Comparison of ENCODE assay signal across 8 cellular contexts in genomic region chr3:52237006-52237658, GRCh38. TPM values are rescaled to one million over a fixed set of nuclear protein-coding genes. Genes with fewer than 3 reads are reported as not detected.
DNase-seq lines count a peak whose midpoint lies in the region; ATAC-seq and TF ChIP-seq lines count a peak whose summit lies in the region.

No MANE protein-coding gene starts in this region.

- H3K36me3 ChIP-seq in CD8-positive, alpha-beta T cell (ENCODE audit: insufficient read depth, low read length), result peaks cover 14% of the 10 kb centered on the region
- no peaks in the 10 kb centered on the region for H3K36me3 ChIP-seq in PC-9 (ENCODE audit: low read depth)

- peak overlapping the region; percentile 67 for H3K4me3 Mint-ChIP-seq in CD8-positive, alpha-beta T cell
- peak overlapping the region; percentile 91 for H3K4me3 Mint-ChIP-seq in osteocyte (ENCODE audit: unreplicated experiment)

- no peaks in the 10 kb centered on the region for H3K9me2 ChIP-seq in PC-9 (ENCODE audit: insufficient read depth)

- intact Hi-C loops in CD8-positive, alpha-beta T cell (cut with DNase I, micrococcal nuclease), result loop anchor here in 1 of 2 experiments (10.0 kb wide), 1 partner anchor 182 kb away; the partner anchor contains the start of gene DUSP7
- intact Hi-C loops in PC-9 (cut with micrococcal nuclease; ENCODE audit: unreplicated experiment), result loop anchor here (1.0 to 5.0 kb wide), 3 partner anchors 20 to 295 kb away; partner anchors contain the start of genes PARP3, RRP9 and WDR82

- no peaks in the 10 kb centered on the region for H3K27me3 ChIP-seq in CD8-positive, alpha-beta T cell (ENCODE audit: insufficient read depth, low read length)
- H3K27me3 ChIP-seq in PC-9 (ENCODE audit: insufficient read depth, low read depth), result no peaks in the 10 kb centered on the region

- no peaks in the 10 kb centered on the region for H3K9me3 Mint-ChIP-seq in CD8-positive, alpha-beta T cell
- H3K9me3 Mint-ChIP-seq in osteocyte (ENCODE audit: unreplicated experiment), result no peaks in the 10 kb centered on the region

- peaks cover 82% of the 10 kb centered on the region for H3K4me1 Mint-ChIP-seq in CD8-positive, alpha-beta T cell (ENCODE audit: low read depth)
- H3K4me1 Mint-ChIP-seq in osteocyte (ENCODE audit: unreplicated experiment), result peaks cover 44% of the 10 kb centered on the region

- TF ChIP-seq CTCF in CD8-positive, alpha-beta T cell (IDR thresholded peaks at IDR 0.05), result no peak
- no peak for TF ChIP-seq CTCF in PC-9 (conservative IDR thresholded peaks at IDR 0.05)
- no peak for TF ChIP-seq CTCF in epithelial cell of proximal tubule (conservative IDR thresholded peaks at IDR 0.05; ENCODE audit: low read depth, low read length)
- TF ChIP-seq CTCF in osteocyte (IDR thresholded peaks at IDR 0.05), result no peak

- no TSS peak for BruUV-seq in PC-9 (replicated peaks; lab: Mats Ljungman, UMichigan)

- H2AFZ ChIP-seq in PC-9, result no peak overlapping the region

- CTCF ChIA-PET in CD8-positive, alpha-beta T cell (lab: Charles Lee), result interaction anchor here (5.8 to 29.3 kb wide), 3 partner anchors 16 to 102 kb away, joined by 77 to 622 read pairs (median 79); partner anchors contain the start of genes GLYCTK and WDR82
- CTCF ChIA-PET in PC-9 (lab: Charles Lee), result interaction anchor here (0.6 to 2.0 kb wide), 7 partner anchors 10 to 83 kb away, joined by 3 to 19 read pairs (median 5); partner anchors contain the start of gene POC1A

- H3K36me3 Mint-ChIP-seq in CD8-positive, alpha-beta T cell, result peaks cover 51% of the 10 kb centered on the region
- peaks cover 3% of the 10 kb centered on the region for H3K36me3 Mint-ChIP-seq in osteocyte (ENCODE audit: unreplicated experiment)

- peaks cover 4% of the 10 kb centered on the region; the same call in 1 of the 2 replicates for H4K20me1 ChIP-seq in PC-9 (ENCODE audit: insufficient read depth)

- peaks cover 86% of the 10 kb centered on the region for H3K4me1 ChIP-seq in CD8-positive, alpha-beta T cell (ENCODE audit: insufficient read depth, low read length)
- H3K4me1 ChIP-seq in PC-9 (replicated peaks; ENCODE audit: insufficient read depth), result peaks cover 45% of the 10 kb centered on the region

- no peak for DNase-seq in CD8-positive, alpha-beta T cell
- peak; percentile 73 to 83 for DNase-seq in PC-9
- no peak for DNase-seq in epithelial cell of proximal tubule (ENCODE audit: low read depth)
- no peak for DNase-seq in osteocyte (ENCODE audit: extremely low spot score, unreplicated experiment)
- no peak for DNase-seq in activated CD4-positive, CD25-positive, alpha-beta regulatory T cell (lab: John Stamatoyannopoulos, UW)
- no peak for DNase-seq in superior temporal gyrus (ENCODE audit: extremely low spot score)
- DNase-seq in T-helper 9 cell, result no peak
- no peak for DNase-seq in GM19240 (ENCODE audit: insufficient read length, low spot score)

- H3K9me3 ChIP-seq in CD8-positive, alpha-beta T cell (ENCODE audit: low read length), result no peaks in the 10 kb centered on the region
- no peaks in the 10 kb centered on the region for H3K9me3 ChIP-seq in PC-9 (ENCODE audit: insufficient read depth, low read depth)

- H3K27me3 Mint-ChIP-seq in CD8-positive, alpha-beta T cell (ENCODE audit: low read depth), result no peaks in the 10 kb centered on the region
- no peaks in the 10 kb centered on the region for H3K27me3 Mint-ChIP-seq in osteocyte (ENCODE audit: unreplicated experiment)

- POLR2A ChIA-PET in CD8-positive, alpha-beta T cell (lab: Charles Lee), result interaction anchor here (1.0 to 28.6 kb wide), 5 partner anchors 11 to 45 kb away, joined by 4 to 685 read pairs (median 13); partner anchors contain the start of genes GLYCTK, PPM1M, TLR9 and WDR82
- POLR2A ChIA-PET in PC-9 (lab: Charles Lee; ENCODE audit: unreplicated experiment), result interaction anchor here (0.5 to 0.7 kb wide), 5 partner anchors 18 to 177 kb away, joined by 3 read pairs; partner anchors contain the start of genes POC1A and WDR82

- peak overlapping the region; percentile 85 for H3K4me2 ChIP-seq in PC-9

- peak overlapping the region; percentile 79 for H3K4me3 ChIP-seq in CD8-positive, alpha-beta T cell (ENCODE audit: low read depth, low read length)
- H3K4me3 ChIP-seq in PC-9, result peak overlapping the region; percentile 93; the same call in 1 of the 2 replicates
- H3K4me3 ChIP-seq in epithelial cell of proximal tubule (ENCODE audit: low read depth, low read length), result peak overlapping the region; percentile 96

- H3K79me2 ChIP-seq in PC-9 (ENCODE audit: low read depth), result peaks cover 53% of the 10 kb centered on the region

- no peak overlapping the region for H3K27ac ChIP-seq in CD8-positive, alpha-beta T cell (ENCODE audit: low read depth, low read length)
- H3K27ac ChIP-seq in PC-9, result peak overlapping the region; percentile 89

- peak overlapping the region; percentile 66 for H3K27ac Mint-ChIP-seq in CD8-positive, alpha-beta T cell
- peak overlapping the region; percentile 93 for H3K27ac Mint-ChIP-seq in osteocyte (ENCODE audit: unreplicated experiment)

- ATAC-seq in CD8-positive, alpha-beta T cell, result no peak

- H3F3A ChIP-seq in PC-9 (ENCODE audit: insufficient read depth, low read depth), result peaks cover 37% of the 10 kb centered on the region

RNA-seq across cellular contexts. Expression of gene TWF2, which starts 1.8 kb away (rescaled TPM):
- 10 to 100 TPM; 31.1 to 31.2 TPM for total RNA-seq in CD8-positive, alpha-beta T cell
- total RNA-seq in PC-9 (2021) (102 and 115 TPM in 2 replicates), epithelial cell of proximal tubule (154 and 189 TPM in 2 replicates), osteocyte (55.8 and 58.6 TPM in 2 replicates)

RNA-seq across cellular contexts. Expression of gene PPM1M, which starts 8.4 kb away (rescaled TPM):
- total RNA-seq in CD8-positive, alpha-beta T cell, result 10 to 100 TPM; 43.9 to 46.9 TPM
- total RNA-seq in PC-9 (2021) (16.2 TPM in 2 replicates), epithelial cell of proximal tubule (6.9 and 8.9 TPM in 2 replicates), osteocyte (16.4 and 16.9 TPM in 2 replicates)

RNA-seq across cellular contexts. Expression of gene TLR9, which starts 11.7 kb away (rescaled TPM):
- total RNA-seq in CD8-positive, alpha-beta T cell, result under 1 TPM in 1 of 2 experiments, not detected in 1; 0.33 TPM
- total RNA-seq in PC-9 (2021) (0.30 and 0.44 TPM in 2 replicates), epithelial cell of proximal tubule (not detected in 2 replicates), osteocyte (not detected in 2 replicates)

RNA-seq across cellular contexts. Expression of gene ALAS1, which starts 39.2 kb away (rescaled TPM):
- 1 to 10 TPM; 6.0 to 6.6 TPM for total RNA-seq in CD8-positive, alpha-beta T cell
- 61.9 and 71.2 TPM in 2 replicates for total RNA-seq in PC-9 (2021)
- total RNA-seq in epithelial cell of proximal tubule, result 56.3 and 71.5 TPM in 2 replicates
- 34.8 and 36.2 TPM in 2 replicates for total RNA-seq in osteocyte

RNA-seq across cellular contexts. Expression of gene WDR82, which starts 41.3 kb away (rescaled TPM):
- 100 to 1,000 TPM; 115 to 117 TPM for total RNA-seq in CD8-positive, alpha-beta T cell
- total RNA-seq in PC-9 (2021) (34.2 and 44.5 TPM in 2 replicates), epithelial cell of proximal tubule (38.4 and 61.6 TPM in 2 replicates), osteocyte (76.7 and 82.1 TPM in 2 replicates)

Comparison
In these comparisons a context has a peak if more than half of its experiments do, and no peak if none do; other contexts are left out.
1. DNase-seq: peak in PC-9 (2 of 2); none in CD8-positive, alpha-beta T cell (0 of 7), epithelial cell of proximal tubule (single experiment), osteocyte (single experiment), activated CD4-positive, CD25-positive, alpha-beta regulatory T cell (0 of 4), superior temporal gyrus (single experiment), T-helper 9 cell (single experiment) and GM19240 (single experiment).
2. Peak in every context shown above with its lines, with median percentiles within 50 percentile points of each other: H3K4me3 ChIP-seq.